8 cellular contexts compared by ENCODE assay signal in genomic region chr15:78618490-78618934, GRCh38. TPM values are rescaled to one million over a fixed set of nuclear protein-coding genes. Genes with fewer than 3 reads are reported as not detected.
A peak's percentile ranks its signal among the peaks of the same experiment; 100 is the strongest.
DNase-seq lines count a peak whose midpoint lies in the region; ATAC-seq and TF ChIP-seq lines count a peak whose summit lies in the region.

No MANE protein-coding gene starts in this region.

- peaks cover 4% of the 10 kb centered on the region for H4K20me1 ChIP-seq in neural progenitor cell (ENCODE audit: low read depth)

- peaks cover 34% of the 10 kb centered on the region for H3K27me3 ChIP-seq in RWPE2 (ENCODE audit: insufficient read depth, poor library complexity, severe bottlenecking)
- H3K27me3 ChIP-seq in neural progenitor cell, result peaks cover 50% of the 10 kb centered on the region

- no peaks in the 10 kb centered on the region for H3K9me3 Mint-ChIP-seq in neural progenitor cell
- H3K9me3 Mint-ChIP-seq in stimulated activated naive CD8-positive, alpha-beta T cell treated with anti-CD3 and anti-CD28 coated beads, Interleukin-15, amount 100 ng/mL, for 72 hours, result no peaks in the 10 kb centered on the region

- peak; percentile 68 for ATAC-seq in RWPE2 (ENCODE audit: low read depth)
- ATAC-seq in stimulated activated naive CD8-positive, alpha-beta T cell treated with anti-CD3 and anti-CD28 coated beads, Interleukin-15, amount 100 ng/mL, for 72 hours, result peak; percentile 59
- ATAC-seq in HG02678 (IDR thresholded peaks at IDR 0.05; ENCODE audit: unreplicated experiment), result no peak

- H3K9ac ChIP-seq in neural progenitor cell, result no peak overlapping the region

- no peak overlapping the region for H3K4me3 ChIP-seq in RWPE2 (ENCODE audit: severe bottlenecking)
- H3K4me3 ChIP-seq in fibroblast of villous mesenchyme (ENCODE audit: low read depth, low read length), result no peak overlapping the region
- no peak overlapping the region for H3K4me3 ChIP-seq in neural progenitor cell

- peaks cover 37% of the 10 kb centered on the region for H3K27me3 Mint-ChIP-seq in neural progenitor cell (ENCODE audit: insufficient read depth, low read depth)
- peaks cover 54% of the 10 kb centered on the region for H3K27me3 Mint-ChIP-seq in stimulated activated naive CD8-positive, alpha-beta T cell treated with anti-CD3 and anti-CD28 coated beads, Interleukin-15, amount 100 ng/mL, for 72 hours

- H3K4me2 ChIP-seq in neural progenitor cell, result no peak overlapping the region

- TF ChIP-seq CTCF in RWPE2 (IDR thresholded peaks at IDR 0.05; ENCODE audit: poor library complexity, severe bottlenecking), result peak; percentile 99
- peak; percentile 81 for TF ChIP-seq CTCF in fibroblast of villous mesenchyme (IDR thresholded peaks at IDR 0.05; ENCODE audit: insufficient read depth, low read depth, low read length)
- peak; percentile 89 for TF ChIP-seq CTCF in neural progenitor cell (IDR thresholded peaks at IDR 0.05)

- H3K4me1 Mint-ChIP-seq in neural progenitor cell, result peaks cover 10% of the 10 kb centered on the region
- H3K4me1 Mint-ChIP-seq in stimulated activated naive CD8-positive, alpha-beta T cell treated with anti-CD3 and anti-CD28 coated beads, Interleukin-15, amount 100 ng/mL, for 72 hours, result peaks cover 24% of the 10 kb centered on the region

- no peak overlapping the region for H3K27ac ChIP-seq in RWPE2 (ENCODE audit: poor library complexity, severe bottlenecking)
- no peak overlapping the region for H3K27ac ChIP-seq in neural progenitor cell

- H3K27ac Mint-ChIP-seq in neural progenitor cell, result no peak overlapping the region
- H3K27ac Mint-ChIP-seq in stimulated activated naive CD8-positive, alpha-beta T cell treated with anti-CD3 and anti-CD28 coated beads, Interleukin-15, amount 100 ng/mL, for 72 hours, result no peak overlapping the region

- no peaks in the 10 kb centered on the region for H3K36me3 Mint-ChIP-seq in neural progenitor cell

- DNase-seq in DMS79 (lab: John Stamatoyannopoulos, UW) (peak; percentile 30), M059J (ENCODE audit: low read depth) (peak; percentile 73), RWPE2 (ENCODE audit: low spot score) (peak; percentile 88), fibroblast of villous mesenchyme (ENCODE audit: low read depth) (peak; percentile 95), neural progenitor cell (ENCODE audit: low spot score) (peak; percentile 90)
- DNase-seq in activated T-helper 1 cell treated with anti-CD3 and anti-CD28 coated beads, Interleukin-2, amount 50 U/mL, for 16 hours (ENCODE audit: low read depth in 1 of 2, low spot score in 1 of 2), result peak; percentile 59 to 65
- DNase-seq in stimulated activated naive CD8-positive, alpha-beta T cell treated with anti-CD3 and anti-CD28 coated beads, Interleukin-15, amount 100 ng/mL, for 72 hours, result peak; percentile 76 to 77

- H3K36me3 ChIP-seq in RWPE2 (ENCODE audit: low read depth), result no peaks in the 10 kb centered on the region
- H3K36me3 ChIP-seq in neural progenitor cell, result no peaks in the 10 kb centered on the region

- peaks cover 16% of the 10 kb centered on the region for H3F3A ChIP-seq in neural progenitor cell (ENCODE audit: low read depth)

- H3K4me3 Mint-ChIP-seq in neural progenitor cell, result peak overlapping the region; percentile 64
- H3K4me3 Mint-ChIP-seq in stimulated activated naive CD8-positive, alpha-beta T cell treated with anti-CD3 and anti-CD28 coated beads, Interleukin-15, amount 100 ng/mL, for 72 hours, result no peak overlapping the region

- H2AFZ ChIP-seq in neural progenitor cell (replicated peaks), result no peak overlapping the region

- no peaks in the 10 kb centered on the region for H3K79me2 ChIP-seq in neural progenitor cell (ENCODE audit: low read depth)

- no peaks in the 10 kb centered on the region for H3K4me1 ChIP-seq in RWPE2 (ENCODE audit: insufficient read depth, poor library complexity, severe bottlenecking)
- H3K4me1 ChIP-seq in neural progenitor cell, result no peaks in the 10 kb centered on the region

- H3K9me3 ChIP-seq in RWPE2 (ENCODE audit: severe bottlenecking) (no peaks in the 10 kb centered on the region), neural progenitor cell (ENCODE audit: low read depth) (no peaks in the 10 kb centered on the region)

RNA-seq across cellular contexts. Expression of gene CHRNA3, which starts 2.3 kb away (rescaled TPM):
- not detected in 2 replicates for total RNA-seq in M059J (2014; rRNA removed; shearing (Covaris generic))
- total RNA-seq in fibroblast of villous mesenchyme, result under 0.01 TPM in 1 of 2 replicates, not detected in the other
- total RNA-seq in neural progenitor cell (ENCODE audit: low replicate concordance), result 0.84 and 1.6 TPM in 2 replicates

RNA-seq across cellular contexts. Expression of gene CHRNB4, which starts 22.5 kb away (rescaled TPM):
- total RNA-seq in M059J (2014; rRNA removed; shearing (Covaris generic)), result not detected in 2 replicates
- total RNA-seq in fibroblast of villous mesenchyme (not detected in 2 replicates), neural progenitor cell (ENCODE audit: low replicate concordance) (0.24 and 0.37 TPM in 2 replicates)

RNA-seq across cellular contexts. Expression of gene CHRNA5, which starts 53.2 kb away (rescaled TPM):
- 5.0 and 14.7 TPM in 2 replicates for total RNA-seq in M059J (2014; rRNA removed; shearing (Covaris generic))
- 0.64 and 2.2 TPM in 2 replicates for total RNA-seq in fibroblast of villous mesenchyme
- 27.1 and 46.9 TPM in 2 replicates for total RNA-seq in neural progenitor cell (ENCODE audit: low replicate concordance)

Comparison
In these comparisons a context has a peak if more than half of its experiments do, and no peak if none do; other contexts are left out.
1. DNase-seq: peak in every context shown above with its lines; median percentile 95 in fibroblast of villous mesenchyme; 90 in neural progenitor cell; 88 in RWPE2; 76 in stimulated activated naive CD8-positive, alpha-beta T cell treated with anti-CD3 and anti-CD28 coated beads, Interleukin-15, amount 100 ng/mL, for 72 hours; 73 in M059J; 62 in activated T-helper 1 cell treated with anti-CD3 and anti-CD28 coated beads, Interleukin-2, amount 50 U/mL, for 16 hours; 30 in DMS79.